ENCODE assay signal across 37 cellular contexts in the genomic region with DNA sequence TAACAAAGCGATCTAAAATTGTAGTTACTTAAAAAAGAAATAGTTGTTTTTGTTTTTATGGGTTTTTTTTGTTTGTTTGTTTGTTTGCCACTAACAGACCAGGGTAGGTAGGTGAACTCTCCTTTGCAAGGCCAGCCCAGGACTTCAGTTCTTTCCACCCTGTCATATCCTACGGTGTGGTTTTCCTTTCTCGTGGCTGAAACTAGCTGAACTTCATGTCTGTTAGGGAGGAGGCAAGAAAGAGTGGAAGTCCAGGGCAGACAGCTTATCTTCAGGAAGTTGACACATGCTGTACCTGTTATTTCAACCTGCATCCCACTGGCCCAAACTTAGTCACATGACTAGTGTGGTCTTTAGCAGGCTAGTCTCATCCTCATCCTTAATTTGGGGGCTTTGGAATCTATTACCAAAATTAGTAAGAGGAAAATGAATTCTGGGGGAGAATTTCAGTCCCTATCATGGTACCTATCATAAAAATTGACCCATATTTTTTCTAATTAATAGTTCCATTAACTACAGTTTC.
"Had no signal": no experiment of that assay in that cellular context is flagged by ENCODE, and none has a peak within 500 bp of the region (broad histone marks: within the 10 kb centered on the region; RNA-seq: fewer than 3 reads in every experiment).

No MANE protein-coding gene starts in this region.

- FAIRE-seq: astrocyte, RCC 7860 had no signal

- ATAC-seq: activated CD4-positive, alpha-beta T cell treated with anti-CD3 and anti-CD28 coated beads for 36 hours; activated CD4-positive, CD25-positive, alpha-beta regulatory T cell treated with anti-CD3 and anti-CD28 coated beads, Interleukin-2, amount 50 U/mL, for 24 hours; activated CD8-positive, alpha-beta T cell treated with anti-CD3 and anti-CD28 coated beads, Interleukin-2, amount 10 ng/mL, durations not matched to agents 7 days and 5 days; activated naive CD4-positive, alpha-beta T cell treated with anti-CD3 and anti-CD28 coated beads, Interleukin-2, amount 50 U/mL, for 72 hours; body of pancreas; Right ventricle myocardium inferior; SK-N-SH treated with all-trans-retinoic acid at 6 μM for 48 hours; WTC11 had no signal

- H2AFZ ChIP-seq: PC-9 had no signal

- H3K27ac ChIP-seq: adrenal gland, body of pancreas, breast epithelium, PC-9, RWPE1 had no signal

- H3K4me1 ChIP-seq: adrenal gland, body of pancreas, breast epithelium had no signal

- DNase-seq: activated CD4-positive, alpha-beta T cell treated with anti-CD3 and anti-CD28 coated beads for 36 hours; activated CD4-positive, alpha-beta T cell treated with anti-CD3 and anti-CD28 coated beads, Interleukin-2, amount 10 ng/mL, durations not matched to agents 7 days and 5 days; activated CD4-positive, alpha-beta T cell treated with anti-CD3 and anti-CD28 coated beads, Interleukin-2, amount 50 U/mL, for 48 hours; activated CD8-positive, alpha-beta T cell treated with anti-CD3 and anti-CD28 coated beads, Interleukin-2, amount 10 ng/mL, durations not matched to agents 7 days and 5 days; activated gamma-delta T cell treated with Interleukin-2 at 50 U/mL for 16 hours; activated naive CD4-positive, alpha-beta T cell treated with anti-CD3 and anti-CD28 coated beads for 36 hours; activated T-cell treated with anti-CD3 and anti-CD28 coated beads, Interleukin-2, amount 50 U/mL, for 24 hours; adrenal gland; body of pancreas; caudate nucleus; cerebellar nuclear complex; Karpas-422; MG63; MV-4-11; NCI-H1092; NCI-H1417; NCI-H146; NCI-H187; NCI-H2029 treated with DMSO at 0.1 percent for 48 hours; NCI-H2107; NCI-H2171; NCI-H2227 treated with DMSO at 0.1 percent for 48 hours; NCI-H446 treated with DMSO at 0.1 percent for 48 hours; NCI-H524; NCI-H69; NCI-H82; PC-9; SIG-M5 had no signal

- H3K36me3 ChIP-seq: adrenal gland, breast epithelium, MG63 had no signal

- H3K9me3 ChIP-seq: adrenal gland, body of pancreas, breast epithelium, MG63 had no signal

- H3K4me2 ChIP-seq: PC-9 had no signal

- H3K4me3 ChIP-seq: adrenal gland, body of pancreas, breast epithelium, MG63, PC-9 had no signal

- H3K27me3 ChIP-seq: adrenal gland, body of pancreas, breast epithelium, MG63 had no signal
